Comparison of ENCODE assay signal across 8 cellular contexts in genomic region chr17:59619313-59620063, GRCh38. TPM values are rescaled to one million over a fixed set of nuclear protein-coding genes. Genes with fewer than 3 reads are reported as not detected.
DNase-seq lines count a peak whose midpoint lies in the region; ATAC-seq and TF ChIP-seq lines count a peak whose summit lies in the region.

Gene CLTC (plus strand): TSS chr17:59619895. CDS start chr17:59620132, 237 bp downstream.

- H3K27ac Mint-ChIP-seq in activated CD4-positive, alpha-beta T cell treated with anti-CD3 and anti-CD28 coated beads, Interleukin-2, amount 10 ng/mL, durations not matched to agents 7 days and 5 days: peak within 1 kb of the TSS; percentile 99

- no peak for TF ChIP-seq CTCF in BJ (IDR thresholded peaks at IDR 0.05; ENCODE audit: insufficient read depth, low read depth, low read length)

- POLR2A ChIA-PET in BJ (lab: Charles Lee): interaction anchor here (0.7 to 1.3 kb wide), 3 partner anchors 23 to 461 kb away, joined by 4 to 6 read pairs (median 5); partner anchors contain the start of genes PTRH2 and VMP1
- POLR2A ChIA-PET in activated CD4-positive, alpha-beta T cell treated with anti-CD3 and anti-CD28 coated beads, Interleukin-2, amount 10 ng/mL, durations not matched to agents 7 days and 5 days (lab: Charles Lee): interaction anchor here (0.6 to 1.7 kb wide), 5 partner anchors 54 to 273 kb away, joined by 3 to 5 read pairs (median 4); partner anchors contain the start of genes DHX40, PTRH2, TUBD1 and VMP1

- H3K27me3 Mint-ChIP-seq in activated CD4-positive, alpha-beta T cell treated with anti-CD3 and anti-CD28 coated beads, Interleukin-2, amount 10 ng/mL, durations not matched to agents 7 days and 5 days: no peaks in the 10 kb centered on the region

- CTCF ChIA-PET in BJ (lab: Yijun Ruan, JAX): interaction anchor here (0.6 to 1.9 kb wide), 6 partner anchors 11 to 304 kb away, joined by 3 to 5 read pairs (median 4); no protein-coding TSS in a partner anchor
- CTCF ChIA-PET in activated CD4-positive, alpha-beta T cell treated with anti-CD3 and anti-CD28 coated beads, Interleukin-2, amount 10 ng/mL, durations not matched to agents 7 days and 5 days (lab: Charles Lee): interaction anchor here (0.7 to 1.7 kb wide), 6 partner anchors 8 to 98 kb away, joined by 3 to 5 read pairs (median 3); no protein-coding TSS in a partner anchor

- ATAC-seq in GM19324 (IDR thresholded peaks at IDR 0.05; ENCODE audit: low FRiP score, unreplicated experiment): peak; percentile 77
- peak; percentile 69 for ATAC-seq in HG03469 (IDR thresholded peaks at IDR 0.05; ENCODE audit: unreplicated experiment)
- ATAC-seq in left colon: peak; percentile 83

- intact Hi-C loops in left colon (cut with DNase I, micrococcal nuclease): no loop called here

- H3K36me3 Mint-ChIP-seq in activated CD4-positive, alpha-beta T cell treated with anti-CD3 and anti-CD28 coated beads, Interleukin-2, amount 10 ng/mL, durations not matched to agents 7 days and 5 days (ENCODE audit: low read depth): peaks cover 18% of the 10 kb centered on the region

- no peaks in the 10 kb centered on the region for H3K27me3 ChIP-seq in BJ (ENCODE audit: control insufficient read depth, insufficient read depth, low read length)

- peak within 1 kb of the TSS; percentile 89 for H3K4me3 ChIP-seq in BJ (ENCODE audit: low read depth, low read length)

- H3K4me3 Mint-ChIP-seq in activated CD4-positive, alpha-beta T cell treated with anti-CD3 and anti-CD28 coated beads, Interleukin-2, amount 10 ng/mL, durations not matched to agents 7 days and 5 days: peak within 1 kb of the TSS; percentile 91

- peaks cover 57% of the 10 kb centered on the region for H3K4me1 Mint-ChIP-seq in activated CD4-positive, alpha-beta T cell treated with anti-CD3 and anti-CD28 coated beads, Interleukin-2, amount 10 ng/mL, durations not matched to agents 7 days and 5 days

- no peaks in the 10 kb centered on the region for H3K9me3 Mint-ChIP-seq in activated CD4-positive, alpha-beta T cell treated with anti-CD3 and anti-CD28 coated beads, Interleukin-2, amount 10 ng/mL, durations not matched to agents 7 days and 5 days

- DNase-seq in BJ (ENCODE audit: low read depth) (peak; percentile 85), NCI-H526 treated with DMSO at 0.1 percent for 48 hours (lab: John Stamatoyannopoulos, UW) (peak; percentile 93), cortex of kidney (lab: John Stamatoyannopoulos, UW) (peak; percentile 40), left colon (peak; percentile 92 to 93)
- peak; percentile 92 for DNase-seq in activated CD4-positive, alpha-beta T cell treated with anti-CD3 and anti-CD28 coated beads, Interleukin-2, amount 10 ng/mL, durations not matched to agents 7 days and 5 days
- DNase-seq in stimulated activated CD4-positive, alpha-beta T cell treated with anti-CD3 and anti-CD28 coated beads, Interleukin-1b, Interleukin-23, amount 100 ng/mL, for 48 hours: peak; percentile 93

- H3K36me3 ChIP-seq in BJ (ENCODE audit: control insufficient read depth, insufficient read depth, low read length): no peaks in the 10 kb centered on the region

RNA-seq across cellular contexts. Expression of gene CLTC, which starts in this region (rescaled TPM):
- polyA plus RNA-seq in BJ (2011; rRNA removed): 149 and 216 TPM in 2 replicates
- polyA minus RNA-seq in BJ (2011; rRNA and poly(A)+ RNA removed): 420 and 473 TPM in 2 replicates
- 100 to 1,000 TPM; 135 to 140 TPM for total RNA-seq in activated CD4-positive, alpha-beta T cell treated with anti-CD3 and anti-CD28 coated beads, Interleukin-2, amount 10 ng/mL, durations not matched to agents 7 days and 5 days
- 100 to 1,000 TPM; 295 to 329 TPM for total RNA-seq in left colon

Comparison
In these comparisons a context has a peak if more than half of its experiments do, and no peak if none do; other contexts are left out.
1. Peak in every context shown above with its lines: DNase-seq, ATAC-seq and H3K4me3 ChIP-seq.
2. DNase-seq: peak in every context shown above with its lines; median percentile 93 in NCI-H526 treated with DMSO at 0.1 percent for 48 hours; 93 in stimulated activated CD4-positive, alpha-beta T cell treated with anti-CD3 and anti-CD28 coated beads, Interleukin-1b, Interleukin-23, amount 100 ng/mL, for 48 hours; 92 in left colon; 92 in activated CD4-positive, alpha-beta T cell treated with anti-CD3 and anti-CD28 coated beads, Interleukin-2, amount 10 ng/mL, durations not matched to agents 7 days and 5 days; 85 in BJ; 40 in cortex of kidney.